8 cellular contexts compared by ENCODE assay signal in genomic region chr17:55735784-55736405, GRCh38. TPM values are rescaled to one million over a fixed set of nuclear protein-coding genes. Genes with fewer than 3 reads are reported as not detected.
DNase-seq lines count a peak whose midpoint lies in the region; ATAC-seq and TF ChIP-seq lines count a peak whose summit lies in the region.

No MANE protein-coding gene starts in this region.

- H3K4me3 Mint-ChIP-seq in Calu3 (ENCODE audit: low read depth, unreplicated experiment) (no peak overlapping the region), nephron progenitor cell (no peak overlapping the region)

- peak; percentile 48 for DNase-seq in Calu3
- DNase-seq in SK-N-MC (ENCODE audit: low read depth, low spot score): no peak
- DNase-seq in dedifferentiated amniotic fluid mesenchymal stem cell (ENCODE audit: extremely low spot score): peak; percentile 49
- DNase-seq in nephron progenitor cell: peak; percentile 23

- no peak for TF ChIP-seq CTCF in Calu3 (IDR thresholded peaks at IDR 0.05; ENCODE audit: unreplicated experiment)
- TF ChIP-seq CTCF in nephron progenitor cell (IDR thresholded peaks at IDR 0.05): peak; percentile 49

- H3K36me3 Mint-ChIP-seq in Calu3 (ENCODE audit: insufficient read depth, unreplicated experiment) (no peaks in the 10 kb centered on the region), nephron progenitor cell (ENCODE audit: low read depth) (no peaks in the 10 kb centered on the region)

- H3K4me1 Mint-ChIP-seq in Calu3 (ENCODE audit: low read depth, unreplicated experiment) (peaks cover 25% of the 10 kb centered on the region), nephron progenitor cell (peaks cover 64% of the 10 kb centered on the region)

- H3K36me3 ChIP-seq in SK-N-MC (ENCODE audit: insufficient read depth, low read length): no peaks in the 10 kb centered on the region

- intact Hi-C loops in Calu3 (cut with micrococcal nuclease; ENCODE audit: unreplicated experiment): loop anchor here (10.0 kb wide), 1 partner anchor 131 kb away; no protein-coding TSS in a partner anchor

- no peaks in the 10 kb centered on the region for H3K9me3 ChIP-seq in SK-N-MC (ENCODE audit: low read depth, low read length)

- 0 out of 2 replicates have a peak overlapping the region, but pooled peaks have one; percentile 22 for H3K27ac ChIP-seq in SK-N-MC

- H3K27ac Mint-ChIP-seq in Calu3 (ENCODE audit: unreplicated experiment): no peak overlapping the region
- H3K27ac Mint-ChIP-seq in nephron progenitor cell: no peak overlapping the region

- ATAC-seq in HG03342 (IDR thresholded peaks at IDR 0.05; ENCODE audit: unreplicated experiment) (peak; percentile 68), GM19351 (IDR thresholded peaks at IDR 0.05; ENCODE audit: unreplicated experiment) (no peak), GM19467 (IDR thresholded peaks at IDR 0.05; ENCODE audit: unreplicated experiment) (no peak), HG03439 (IDR thresholded peaks at IDR 0.05; ENCODE audit: unreplicated experiment) (no peak)

- CTCF ChIA-PET in Calu3 (lab: Charles Lee): interaction anchor here (0.5 kb wide), 1 partner anchor 15 kb away, joined by 3 read pairs; the partner anchor contains the start of gene PCTP

- H3K9ac ChIP-seq in SK-N-MC (ENCODE audit: insufficient read length): no peak overlapping the region

- H3K4me3 ChIP-seq in SK-N-MC: no peak overlapping the region

- BruUV-seq in Calu3 (replicated peaks; lab: Mats Ljungman, UMichigan): no TSS peak

- H3K9me3 Mint-ChIP-seq in Calu3 (ENCODE audit: low read depth, unreplicated experiment): no peaks in the 10 kb centered on the region
- H3K9me3 Mint-ChIP-seq in nephron progenitor cell: no peaks in the 10 kb centered on the region

- no peaks in the 10 kb centered on the region for H3K27me3 Mint-ChIP-seq in Calu3 (ENCODE audit: unreplicated experiment)
- no peaks in the 10 kb centered on the region for H3K27me3 Mint-ChIP-seq in nephron progenitor cell (ENCODE audit: low read depth, poor library complexity)

RNA-seq across cellular contexts. Expression of gene TMEM100, which starts 13.2 kb away (rescaled TPM):
- total RNA-seq in Calu3 (2022): not detected in 2 replicates

RNA-seq across cellular contexts. Expression of gene PCTP, which starts 15.0 kb away (rescaled TPM):
- total RNA-seq in Calu3 (2022): 19.6 and 20.1 TPM in 2 replicates
